ENCODE assay signal across 6 cellular contexts in genomic region chr4:23113104-23113503, GRCh38.
"Had no signal": no experiment of that assay in that cellular context is flagged by ENCODE, and none has a peak within 500 bp of the region (broad histone marks: within the 10 kb centered on the region; RNA-seq: fewer than 3 reads in every experiment).

No MANE protein-coding gene starts in this region.

- H3K9me3 Mint-ChIP-seq: H9 had no signal

- H3K27ac Mint-ChIP-seq: H9, IgD-negative memory B cell had no signal

- H3K4me1 Mint-ChIP-seq: H9, IgD-negative memory B cell had no signal

- DNase-seq: GM23248, H9, HCEC 1CT had no signal

- H2AFZ ChIP-seq: GM23248 had no signal

- H3K27me3 Mint-ChIP-seq: IgD-negative memory B cell had no signal

- H3K27ac ChIP-seq: GM23248, HL-60 had no signal

- H3K4me3 Mint-ChIP-seq: H9, IgD-negative memory B cell had no signal

- H3K36me3 Mint-ChIP-seq: IgD-negative memory B cell had no signal

- ATAC-seq: HepG2 had no signal

- H3K4me3 ChIP-seq: GM23248 had no signal
